Comparison of ENCODE assay signal across 1 cellular context in the genomic region with DNA sequence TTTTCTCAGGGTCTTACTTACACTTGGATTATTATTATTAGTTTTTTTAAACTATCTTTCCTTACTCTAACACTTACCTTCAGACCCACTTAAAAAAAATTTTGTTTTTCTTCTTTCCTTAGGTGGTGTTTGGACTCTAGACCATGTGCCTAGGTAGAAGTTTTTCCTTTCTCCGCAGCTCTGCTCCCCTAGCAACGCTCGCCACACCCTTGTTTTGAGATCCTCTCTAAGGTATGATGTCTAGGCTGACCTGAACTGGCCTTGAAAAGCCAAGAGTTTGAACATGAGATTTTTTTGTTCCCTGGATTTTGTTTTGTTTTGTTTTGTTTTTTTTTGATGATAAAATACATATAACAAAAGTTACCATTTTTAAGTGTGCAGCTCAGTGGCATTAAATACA.
TF ChIP-seq lines count a peak whose summit lies in the region.

No MANE protein-coding gene starts in this region.

TF ChIP-seq in HepG2, 621 proteins besides CTCF, POLR2A, EP300 and RAD21 (continued from another document):
- TF ChIP-seq ZNF414 (CRISPR knock-in tag; IDR thresholded peaks at IDR 0.05): no peak
- TF ChIP-seq, protein P1, sequence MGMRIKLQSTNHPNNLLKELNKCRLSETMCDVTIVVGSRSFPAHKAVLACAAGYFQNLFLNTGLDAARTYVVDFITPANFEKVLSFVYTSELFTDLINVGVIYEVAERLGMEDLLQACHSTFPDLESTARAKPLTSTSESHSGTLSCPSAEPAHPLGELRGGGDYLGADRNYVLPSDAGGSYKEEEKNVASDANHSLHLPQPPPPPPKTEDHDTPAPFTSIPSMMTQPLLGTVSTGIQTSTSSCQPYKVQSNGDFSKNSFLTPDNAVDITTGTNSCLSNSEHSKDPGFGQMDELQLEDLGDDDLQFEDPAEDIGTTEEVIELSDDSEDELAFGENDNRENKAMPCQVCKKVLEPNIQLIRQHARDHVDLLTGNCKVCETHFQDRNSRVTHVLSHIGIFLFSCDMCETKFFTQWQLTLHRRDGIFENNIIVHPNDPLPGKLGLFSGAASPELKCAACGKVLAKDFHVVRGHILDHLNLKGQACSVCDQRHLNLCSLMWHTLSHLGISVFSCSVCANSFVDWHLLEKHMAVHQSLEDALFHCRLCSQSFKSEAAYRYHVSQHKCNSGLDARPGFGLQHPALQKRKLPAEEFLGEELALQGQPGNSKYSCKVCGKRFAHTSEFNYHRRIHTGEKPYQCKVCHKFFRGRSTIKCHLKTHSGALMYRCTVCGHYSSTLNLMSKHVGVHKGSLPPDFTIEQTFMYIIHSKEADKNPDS (CRISPR knock-in tag; IDR thresholded peaks at IDR 0.05): no peak
- TF ChIP-seq FUBP1 (CRISPR knock-in tag; IDR thresholded peaks at IDR 0.05; ENCODE audit: borderline replicate concordance): no peak
